ENCODE assay signal across 8 cellular contexts in the genomic region with DNA sequence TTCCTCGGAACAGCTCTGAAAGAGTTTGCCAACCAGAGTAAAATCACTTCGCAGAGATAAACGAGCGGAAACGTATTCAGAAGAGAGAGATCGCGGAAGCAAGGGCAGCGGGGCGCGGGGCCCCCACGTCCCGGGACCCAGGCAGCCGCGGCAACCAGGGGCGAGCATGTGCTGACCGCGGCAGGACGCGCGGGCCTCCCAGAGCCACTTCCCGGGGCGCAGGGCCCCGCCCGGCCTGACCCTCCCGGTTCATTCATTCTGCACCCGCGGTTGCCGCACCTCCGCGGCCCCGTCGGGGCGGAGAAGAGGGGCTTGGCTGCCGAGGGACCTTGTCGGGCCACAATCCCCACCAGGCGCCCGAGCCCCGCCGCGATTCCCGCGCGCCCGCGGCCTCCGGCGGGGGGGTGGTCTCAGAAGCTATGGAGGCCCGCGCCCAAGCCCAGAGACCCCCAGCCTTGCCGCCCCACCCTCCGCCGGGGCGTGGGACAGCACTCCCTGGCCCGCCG. TPM values are rescaled to one million over a fixed set of nuclear protein-coding genes. Genes with fewer than 3 reads are reported as not detected.
DNase-seq lines count a peak whose midpoint lies in the region; ATAC-seq, FAIRE-seq and TF ChIP-seq lines count a peak whose summit lies in the region.

No MANE protein-coding gene starts in this region.

- H3K4me1 ChIP-seq in PC-9 (replicated peaks; ENCODE audit: insufficient read depth) (peaks cover 31% of the 10 kb centered on the region), cardiac muscle cell (ENCODE audit: low read depth) (peaks cover 7% of the 10 kb centered on the region), psoas muscle (peaks cover 51% of the 10 kb centered on the region)

- FAIRE-seq in GM12892 (lab: Jason Lieb, UNC), result no peak

- H3K4me3 ChIP-seq in PC-9 (peak overlapping the region; percentile 73), cardiac muscle cell (peak overlapping the region; percentile 89), psoas muscle (peak overlapping the region; percentile 99)

- H3K27ac ChIP-seq in PC-9, result peak overlapping the region; percentile 83
- H3K27ac ChIP-seq in cardiac muscle cell, result peak overlapping the region; percentile 91
- H3K27ac ChIP-seq in psoas muscle, result peak overlapping the region; percentile 98

- no peak for TF ChIP-seq POLR2A in GM12892 (IDR thresholded peaks at IDR 0.05; ENCODE audit: low read depth, low read length)

- peaks cover 13% of the 10 kb centered on the region; the same call in 1 of the 2 replicates for H3F3A ChIP-seq in PC-9 (ENCODE audit: insufficient read depth, low read depth)

- POLR2A ChIA-PET in PC-9 (lab: Charles Lee; ENCODE audit: unreplicated experiment), result interaction anchor here (0.6 kb wide), 1 partner anchor 610 kb away, joined by 3 read pairs; no protein-coding TSS in a partner anchor

- CTCF ChIA-PET in PC-9 (lab: Charles Lee), result no interaction called here

- intact Hi-C loops in PC-9 (cut with micrococcal nuclease; ENCODE audit: unreplicated experiment) (no loop called here), psoas muscle (cut with DNase I) (no loop called here)

- no TSS peak for BruUV-seq in PC-9 (replicated peaks; lab: Mats Ljungman, UMichigan)

- H3K79me2 ChIP-seq in PC-9 (ENCODE audit: low read depth), result peaks cover 56% of the 10 kb centered on the region

- DNase-seq in SIG-M5 treated with dmso at 0.1 percent for 504 hours (lab: John Stamatoyannopoulos, UW; ENCODE audit: unreplicated experiment) (peak; percentile 14), SIG-M5 (lab: John Stamatoyannopoulos, UW) (no peak), PC-9 (peak in 1 of 2 experiments; percentile 37), cardiac muscle cell (ENCODE audit: low read depth in 1 of 2, low spot score in 1 of 2) (peak; percentile 21 to 46), psoas muscle (peak; percentile 54 to 65), GM12892 (ENCODE audit: insufficient read length) (no peak), NCI-H82 treated with DMSO at 0.1 percent for 48 hours (lab: John Stamatoyannopoulos, UW; ENCODE audit: unreplicated experiment) (no peak)
- DNase-seq in activated naive CD4-positive, alpha-beta T cell treated with anti-CD3 and anti-CD28 coated beads, Interleukin-2, amount 50 U/mL, for 16 hours, result peak; percentile 32

- H3K9me3 ChIP-seq in PC-9 (ENCODE audit: insufficient read depth, low read depth), result no peaks in the 10 kb centered on the region
- H3K9me3 ChIP-seq in cardiac muscle cell (ENCODE audit: low read depth), result no peaks in the 10 kb centered on the region
- H3K9me3 ChIP-seq in psoas muscle, result no peaks in the 10 kb centered on the region

- no peaks in the 10 kb centered on the region for H3K9me2 ChIP-seq in PC-9 (ENCODE audit: insufficient read depth)

- TF ChIP-seq CTCF in PC-9 (conservative IDR thresholded peaks at IDR 0.05) (no peak), cardiac muscle cell (IDR thresholded peaks at IDR 0.05; ENCODE audit: low read depth, low read length) (no peak), psoas muscle (IDR thresholded peaks at IDR 0.05) (no peak)

- H3K4me2 ChIP-seq in PC-9, result peak overlapping the region; percentile 90

- 0 to 1% (median 1%) methylated on average over 22 to 55 of the region's 55 CpGs for WGBS in psoas muscle, 3 donors

- H4K20me1 ChIP-seq in PC-9 (ENCODE audit: insufficient read depth), result peaks cover 48% of the 10 kb centered on the region

- peak overlapping the region; percentile 98 for H2AFZ ChIP-seq in PC-9

- H3K36me3 ChIP-seq in PC-9 (ENCODE audit: low read depth) (no peaks in the 10 kb centered on the region), cardiac muscle cell (no peaks in the 10 kb centered on the region), psoas muscle (ENCODE audit: insufficient read depth in 1 of 2, low read depth in 1 of 2) (no peaks in the 10 kb centered on the region)

- ATAC-seq in psoas muscle, result peak; percentile 9 to 22 (median 16)

- H3K27me3 ChIP-seq in PC-9 (ENCODE audit: insufficient read depth, low read depth), result no peaks in the 10 kb centered on the region
- H3K27me3 ChIP-seq in cardiac muscle cell, result peaks cover 8% of the 10 kb centered on the region
- H3K27me3 ChIP-seq in psoas muscle (ENCODE audit: insufficient read depth in 3 of 3, low read length in 2 of 3), result no peaks in the 10 kb centered on the region

RNA-seq across cellular contexts. Expression of a gene that starts 0.6 kb away (rescaled TPM):
- 68.5 and 82.1 TPM in 2 replicates for total RNA-seq in PC-9 (2021)
- 17.2 and 36.1 TPM in 2 replicates for total RNA-seq in cardiac muscle cell
- polyA plus RNA-seq in cardiac muscle cell, result 131 and 168 TPM in 2 replicates
- total RNA-seq in psoas muscle, result 10 to 100 TPM; 70.6 to 97.6 (median 80.0) TPM
- 100 to 1,000 TPM in 1 of 3 donors, 10 to 100 TPM in 2; 52.8 to 104 (median 91.4) TPM for polyA plus RNA-seq in psoas muscle
- 273 TPM for polyA plus RNA-seq in GM12892 (2012; ENCODE audit: missing spikeins)

RNA-seq across cellular contexts. Expression of a gene that starts 26.1 kb away (rescaled TPM):
- 52.8 and 61.0 TPM in 2 replicates for total RNA-seq in PC-9 (2021)
- 24.0 and 41.5 TPM in 2 replicates for total RNA-seq in cardiac muscle cell
- 92.5 and 128 TPM in 2 replicates for polyA plus RNA-seq in cardiac muscle cell
- total RNA-seq in psoas muscle, result 10 to 100 TPM; 22.7 to 37.3 (median 24.1) TPM
- 10 to 100 TPM; 27.5 to 48.3 (median 38.3) TPM for polyA plus RNA-seq in psoas muscle
- 91.6 TPM for polyA plus RNA-seq in GM12892 (2012; ENCODE audit: missing spikeins)

Comparison
In these comparisons a context has a peak if more than half of its experiments do, and no peak if none do; other contexts are left out.
1. DNase-seq: peak in SIG-M5 treated with dmso at 0.1 percent for 504 hours (single experiment), activated naive CD4-positive, alpha-beta T cell treated with anti-CD3 and anti-CD28 coated beads, Interleukin-2, amount 50 U/mL, for 16 hours (single experiment), cardiac muscle cell (2 of 2) and psoas muscle (2 of 2); none in SIG-M5 (single experiment), GM12892 (single experiment) and NCI-H82 treated with DMSO at 0.1 percent for 48 hours (single experiment).
2. Peak in every context shown above with its lines, with median percentiles within 50 percentile points of each other: H3K27ac ChIP-seq and H3K4me3 ChIP-seq.